In the genomic region with DNA sequence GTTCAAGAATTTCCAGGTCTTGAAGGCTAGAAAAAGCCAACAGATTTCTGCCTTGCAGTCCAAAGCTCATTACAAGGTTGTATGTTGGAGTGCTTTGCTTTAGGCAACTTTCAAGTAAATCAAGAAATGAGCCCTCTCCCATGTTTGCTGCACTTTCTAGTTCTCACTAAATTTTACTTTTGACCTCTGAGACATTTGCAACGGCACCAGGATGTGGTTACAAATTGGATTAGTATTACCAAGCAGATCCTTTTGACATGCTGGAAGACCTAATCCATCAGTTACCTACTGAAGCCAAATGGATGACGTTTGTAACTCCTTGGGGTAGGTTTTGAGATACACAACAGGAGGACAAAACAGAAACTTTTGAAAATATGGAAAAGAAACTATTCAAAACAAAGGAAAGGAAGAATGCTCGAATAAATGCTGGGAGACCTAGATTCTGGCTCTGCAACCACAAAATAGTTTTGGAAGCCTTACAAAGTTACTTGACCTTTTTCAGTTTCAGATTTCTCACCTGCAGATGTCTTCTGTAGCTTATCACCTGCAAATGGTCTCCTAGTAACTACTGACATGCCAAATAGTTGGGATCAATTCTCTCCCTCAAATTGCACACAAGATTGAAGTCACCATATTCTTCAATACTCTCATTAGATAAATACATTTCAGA, we compare ENCODE assay signal across 10 cellular contexts.
DNase-seq lines count a peak whose midpoint lies in the region; ATAC-seq, FAIRE-seq and TF ChIP-seq lines count a peak whose summit lies in the region.
"Had no signal": no experiment of that assay in that cellular context is flagged by ENCODE, and none has a peak within 500 bp of the region (broad histone marks: within the 10 kb centered on the region; RNA-seq: fewer than 3 reads in every experiment).

No MANE protein-coding gene starts in this region.

- no peaks in the 10 kb centered on the region for H3K4me1 ChIP-seq in small intestine (ENCODE audit: control insufficient read depth in 2 of 2, insufficient read depth in 1 of 2, low read depth in 1 of 2, low read length in 1 of 2)
- H3K4me1 ChIP-seq: psoas muscle had no signal

- WGBS in small intestine, 3 donors, result 55 to 58% (median 58%) methylated on average over 3 of the region's 3 CpGs

- H3K9me3 ChIP-seq in small intestine (ENCODE audit: control insufficient read depth, low read depth), result no peaks in the 10 kb centered on the region
- H3K9me3 ChIP-seq: psoas muscle had no signal

- no peaks in the 10 kb centered on the region for H3K36me3 Mint-ChIP-seq in progenitor cell of endocrine pancreas (ENCODE audit: insufficient read depth)
- H3K36me3 Mint-ChIP-seq: brain had no signal

- no peaks in the 10 kb centered on the region for H3K9me3 Mint-ChIP-seq in progenitor cell of endocrine pancreas (ENCODE audit: low read depth)

- H3K27ac Mint-ChIP-seq in progenitor cell of endocrine pancreas, result peak overlapping the region; percentile 27
- H3K27ac Mint-ChIP-seq: brain had no signal

- no peak for DNase-seq in progenitor cell of endocrine pancreas (ENCODE audit: low spot score, unreplicated experiment)
- DNase-seq in NCI-H146 treated with DMSO at 0.1 percent for 48 hours (lab: John Stamatoyannopoulos, UW; ENCODE audit: unreplicated experiment), result no peak
- DNase-seq in small intestine, result no peak
- no peak for DNase-seq in stimulated activated CD4-positive, alpha-beta T cell treated with anti-CD3 and anti-CD28 coated beads, Interleukin-4, amount 100 ng/mL, for 24 hours
- DNase-seq: DND-41, psoas muscle had no signal

- H3K27me3 Mint-ChIP-seq in progenitor cell of endocrine pancreas, result no peaks in the 10 kb centered on the region

- H3K27ac ChIP-seq in small intestine (ENCODE audit: low read depth in 1 of 2, low read length in 1 of 2), result no peak overlapping the region
- H3K27ac ChIP-seq: psoas muscle had no signal

- no peak overlapping the region for H3K4me3 Mint-ChIP-seq in progenitor cell of endocrine pancreas (ENCODE audit: low read depth)
- H3K4me3 Mint-ChIP-seq: brain had no signal

- no peak for TF ChIP-seq CTCF in progenitor cell of endocrine pancreas (IDR thresholded peaks at IDR 0.05; ENCODE audit: unreplicated experiment)

- ATAC-seq in GM19397 (IDR thresholded peaks at IDR 0.05; ENCODE audit: unreplicated experiment) (peak; percentile 49), HG02798 (IDR thresholded peaks at IDR 0.05; ENCODE audit: poor library complexity, unreplicated experiment) (peak; percentile 51), HG03558 (IDR thresholded peaks at IDR 0.05; ENCODE audit: extremely low read depth, unreplicated experiment) (peak; percentile 27)
- ATAC-seq: psoas muscle had no signal

- no peaks in the 10 kb centered on the region for H3K27me3 ChIP-seq in small intestine (ENCODE audit: control insufficient read depth in 2 of 2, insufficient read depth in 2 of 2, low read length in 2 of 2)

- FAIRE-seq in small intestine (lab: Jason Lieb, UNC), result no peak

- no peak overlapping the region for H3K4me3 ChIP-seq in small intestine (ENCODE audit: low read depth in 1 of 2, low read length in 2 of 2)
- H3K4me3 ChIP-seq: psoas muscle had no signal

- no peaks in the 10 kb centered on the region for H3K36me3 ChIP-seq in small intestine (ENCODE audit: control insufficient read depth in 2 of 2, insufficient read depth in 2 of 2, low read length in 2 of 2)

- H3K4me1 Mint-ChIP-seq in progenitor cell of endocrine pancreas (ENCODE audit: low read depth), result peaks cover 24% of the 10 kb centered on the region
